1 cellular context compared by ENCODE assay signal in the genomic region with DNA sequence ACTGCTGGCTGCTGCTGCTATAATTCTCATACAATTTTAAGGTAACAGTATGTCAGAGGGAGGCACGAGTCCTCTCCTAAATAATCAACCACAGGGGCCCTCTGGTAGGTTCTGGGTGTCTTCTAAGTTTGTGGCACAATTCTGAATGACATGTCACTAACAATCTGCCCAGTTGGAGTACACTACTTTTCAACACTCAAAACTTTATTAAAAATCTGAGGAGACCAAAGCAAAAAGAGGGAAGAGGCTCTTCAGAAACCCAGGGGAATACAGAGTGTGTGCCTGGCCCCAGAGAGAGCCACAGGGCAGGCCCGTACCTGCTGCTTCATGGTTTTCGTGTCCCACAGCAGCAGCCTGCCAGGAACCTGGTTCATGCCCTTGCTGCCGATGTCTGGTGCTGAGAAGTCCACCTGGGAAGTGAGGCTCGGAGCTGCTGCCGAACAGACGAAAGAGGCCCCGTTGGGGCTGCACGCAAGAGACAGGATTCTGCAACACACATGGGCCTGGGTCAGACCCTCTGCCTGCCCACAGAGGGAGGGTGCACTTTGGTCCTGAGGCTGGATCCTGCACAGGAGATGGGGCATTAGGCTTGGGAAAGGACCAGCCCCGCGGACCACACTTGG.
TF ChIP-seq lines count a peak whose summit lies in the region.

No MANE protein-coding gene starts in this region.

TF ChIP-seq in GM12878, 131 proteins besides CTCF, POLR2A, EP300 and RAD21:
- TF ChIP-seq ZBTB40 (IDR thresholded peaks at IDR 0.05; ENCODE audit: borderline replicate concordance): peak; percentile 70; the same call in 1 of the 2 replicates
- TF ChIP-seq, protein P1, sequence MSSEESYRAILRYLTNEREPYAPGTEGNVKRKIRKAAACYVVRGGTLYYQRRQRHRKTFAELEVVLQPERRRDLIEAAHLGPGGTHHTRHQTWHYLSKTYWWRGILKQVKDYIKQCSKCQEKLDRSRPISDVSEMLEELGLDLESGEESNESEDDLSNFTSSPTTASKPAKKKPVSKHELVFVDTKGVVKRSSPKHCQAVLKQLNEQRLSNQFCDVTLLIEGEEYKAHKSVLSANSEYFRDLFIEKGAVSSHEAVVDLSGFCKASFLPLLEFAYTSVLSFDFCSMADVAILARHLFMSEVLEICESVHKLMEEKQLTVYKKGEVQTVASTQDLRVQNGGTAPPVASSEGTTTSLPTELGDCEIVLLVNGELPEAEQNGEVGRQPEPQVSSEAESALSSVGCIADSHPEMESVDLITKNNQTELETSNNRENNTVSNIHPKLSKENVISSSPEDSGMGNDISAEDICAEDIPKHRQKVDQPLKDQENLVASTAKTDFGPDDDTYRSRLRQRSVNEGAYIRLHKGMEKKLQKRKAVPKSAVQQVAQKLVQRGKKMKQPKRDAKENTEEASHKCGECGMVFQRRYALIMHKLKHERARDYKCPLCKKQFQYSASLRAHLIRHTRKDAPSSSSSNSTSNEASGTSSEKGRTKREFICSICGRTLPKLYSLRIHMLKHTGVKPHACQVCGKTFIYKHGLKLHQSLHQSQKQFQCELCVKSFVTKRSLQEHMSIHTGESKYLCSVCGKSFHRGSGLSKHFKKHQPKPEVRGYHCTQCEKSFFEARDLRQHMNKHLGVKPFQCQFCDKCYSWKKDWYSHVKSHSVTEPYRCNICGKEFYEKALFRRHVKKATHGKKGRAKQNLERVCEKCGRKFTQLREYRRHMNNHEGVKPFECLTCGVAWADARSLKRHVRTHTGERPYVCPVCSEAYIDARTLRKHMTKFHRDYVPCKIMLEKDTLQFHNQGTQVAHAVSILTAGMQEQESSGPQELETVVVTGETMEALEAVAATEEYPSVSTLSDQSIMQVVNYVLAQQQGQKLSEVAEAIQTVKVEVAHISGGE (CRISPR knock-in tag; IDR thresholded peaks at IDR 0.05): no peak
